In genomic region chr10:95558593-95559320, GRCh38 we compare ENCODE assay signal across 13 cellular contexts. TPM values are rescaled to one million over a fixed set of nuclear protein-coding genes. Genes with fewer than 3 reads are reported as not detected.
DNase-seq lines count a peak whose midpoint lies in the region; ATAC-seq and TF ChIP-seq lines count a peak whose summit lies in the region.
"Had no signal": no experiment of that assay in that cellular context is flagged by ENCODE, and none has a peak within 500 bp of the region (broad histone marks: within the 10 kb centered on the region; RNA-seq: fewer than 3 reads in every experiment).

No MANE protein-coding gene starts in this region.

- peaks cover 9% of the 10 kb centered on the region for H3K4me1 Mint-ChIP-seq in activated naive CD4-positive, alpha-beta T cell treated with anti-CD3 and anti-CD28 coated beads for 36 hours (ENCODE audit: low read depth)
- H3K4me1 Mint-ChIP-seq in naive thymus-derived CD8-positive, alpha-beta T cell, result peaks cover 11 to 18% (median 13%) of the 10 kb centered on the region in 4 donors
- H3K4me1 Mint-ChIP-seq in type B pancreatic cell (ENCODE audit: unreplicated experiment), result peaks cover 31% of the 10 kb centered on the region

- no peak for DNase-seq in activated naive CD4-positive, alpha-beta T cell treated with anti-CD3 and anti-CD28 coated beads for 36 hours
- DNase-seq in activated naive CD4-positive, alpha-beta T cell treated with anti-CD3 and anti-CD28 coated beads, Interleukin-2, amount 50 U/mL, for 72 hours (ENCODE audit: low spot score in 2 of 2), result no peak
- DNase-seq in epithelial cell of proximal tubule (ENCODE audit: low read depth) (no peak), type B pancreatic cell (ENCODE audit: extremely low spot score, unreplicated experiment) (no peak), GM19240 (ENCODE audit: insufficient read length, low spot score) (no peak), NCI-H1092 (lab: John Stamatoyannopoulos, UW) (no peak), Peyer's patch (no peak)
- no peak for DNase-seq in naive thymus-derived CD8-positive, alpha-beta T cell
- DNase-seq: activated CD4-positive, alpha-beta T cell treated with anti-CD3 and anti-CD28 coated beads for 1 hour; central memory CD4-positive, alpha-beta T cell; islet precursor cell; NCI-H526 treated with DMSO at 0.1 percent for 48 hours had no signal

- H3K4me3 Mint-ChIP-seq in activated naive CD4-positive, alpha-beta T cell treated with anti-CD3 and anti-CD28 coated beads for 36 hours, result no peak overlapping the region
- H3K4me3 Mint-ChIP-seq in naive thymus-derived CD8-positive, alpha-beta T cell, result peak overlapping the region in 6 of 10 donors; percentile 15 to 100 (median 46)
- H3K4me3 Mint-ChIP-seq in type B pancreatic cell, result peak overlapping the region; percentile 99

- H3K27ac ChIP-seq in Peyer's patch, result peak overlapping the region in 2 of 4 donors; percentile 86 to 94
- H3K27ac ChIP-seq: parathyroid adenoma had no signal

- no peak for TF ChIP-seq POLR2A in Peyer's patch (IDR thresholded peaks at IDR 0.05)

- intact Hi-C loops in activated naive CD4-positive, alpha-beta T cell treated with anti-CD3 and anti-CD28 coated beads for 36 hours (cut with micrococcal nuclease), result no loop called here

- peaks cover 0 to 18% (median 7%) of the 10 kb centered on the region in 4 donors for H3K4me1 ChIP-seq in Peyer's patch

- peaks cover 14% of the 10 kb centered on the region for H3K27me3 Mint-ChIP-seq in activated naive CD4-positive, alpha-beta T cell treated with anti-CD3 and anti-CD28 coated beads for 36 hours (ENCODE audit: low read depth)
- H3K27me3 Mint-ChIP-seq in naive thymus-derived CD8-positive, alpha-beta T cell, result peaks cover 0 to 9% (median 1%) of the 10 kb centered on the region in 5 donors
- H3K27me3 Mint-ChIP-seq in type B pancreatic cell, result peaks cover 13% of the 10 kb centered on the region

- H3K36me3 ChIP-seq in Peyer's patch, result no peaks in the 10 kb centered on the region

- H3K27ac Mint-ChIP-seq in activated naive CD4-positive, alpha-beta T cell treated with anti-CD3 and anti-CD28 coated beads for 36 hours, result peak overlapping the region; percentile 36
- no peak overlapping the region for H3K27ac Mint-ChIP-seq in activated naive CD4-positive, alpha-beta T cell treated with anti-CD3 and anti-CD28 coated beads, Interleukin-2, amount 50 U/mL, for 72 hours
- H3K27ac Mint-ChIP-seq in naive thymus-derived CD8-positive, alpha-beta T cell, result peak overlapping the region in 1 of 10 donors; percentile 13
- H3K27ac Mint-ChIP-seq in type B pancreatic cell, result peak overlapping the region; percentile 23

- H3K36me3 Mint-ChIP-seq in activated naive CD4-positive, alpha-beta T cell treated with anti-CD3 and anti-CD28 coated beads for 36 hours (ENCODE audit: low read depth), result no peaks in the 10 kb centered on the region
- no peaks in the 10 kb centered on the region for H3K36me3 Mint-ChIP-seq in activated naive CD4-positive, alpha-beta T cell treated with anti-CD3 and anti-CD28 coated beads, Interleukin-2, amount 50 U/mL, for 72 hours
- H3K36me3 Mint-ChIP-seq in naive thymus-derived CD8-positive, alpha-beta T cell, result no peaks in the 10 kb centered on the region
- H3K36me3 Mint-ChIP-seq in type B pancreatic cell, result no peaks in the 10 kb centered on the region

- CTCF ChIA-PET in activated naive CD4-positive, alpha-beta T cell treated with anti-CD3 and anti-CD28 coated beads for 36 hours (lab: Charles Lee), result interaction anchor here (0.6 to 1.6 kb wide), 3 partner anchors 17 to 781 kb away, joined by 3 to 6 read pairs (median 3); no protein-coding TSS in a partner anchor

- no peak for ATAC-seq in activated naive CD4-positive, alpha-beta T cell treated with anti-CD3 and anti-CD28 coated beads, Interleukin-2, amount 50 U/mL, for 72 hours
- ATAC-seq in naive thymus-derived CD8-positive, alpha-beta T cell, result no peak

- no peaks in the 10 kb centered on the region for H3K27me3 ChIP-seq in Peyer's patch

- POLR2A ChIA-PET in naive thymus-derived CD8-positive, alpha-beta T cell (lab: Charles Lee), result interaction anchor here (0.6 kb wide), 1 partner anchor 1528 kb away, joined by 3 read pairs; no protein-coding TSS in a partner anchor

- TF ChIP-seq CTCF in epithelial cell of proximal tubule (conservative IDR thresholded peaks at IDR 0.05; ENCODE audit: low read depth, low read length), result peak; percentile 15
- TF ChIP-seq CTCF in type B pancreatic cell (conservative IDR thresholded peaks at IDR 0.05), result no peak
- no peak for TF ChIP-seq CTCF in Peyer's patch (IDR thresholded peaks at IDR 0.05)

- H3K9me3 Mint-ChIP-seq in activated naive CD4-positive, alpha-beta T cell treated with anti-CD3 and anti-CD28 coated beads for 36 hours, result no peaks in the 10 kb centered on the region
- H3K9me3 Mint-ChIP-seq in activated naive CD4-positive, alpha-beta T cell treated with anti-CD3 and anti-CD28 coated beads, Interleukin-2, amount 50 U/mL, for 72 hours, result no peaks in the 10 kb centered on the region
- no peaks in the 10 kb centered on the region for H3K9me3 Mint-ChIP-seq in naive thymus-derived CD8-positive, alpha-beta T cell
- no peaks in the 10 kb centered on the region for H3K9me3 Mint-ChIP-seq in type B pancreatic cell

- H3K4me3 ChIP-seq in epithelial cell of proximal tubule (ENCODE audit: low read depth, low read length) (no peak overlapping the region), Peyer's patch (peak overlapping the region in 1 of 4 donors; percentile 72)

- H3K9me3 ChIP-seq in Peyer's patch, result no peaks in the 10 kb centered on the region

RNA-seq across cellular contexts. Expression of gene SORBS1, which starts 2.4 kb away (rescaled TPM):
- total RNA-seq in activated naive CD4-positive, alpha-beta T cell treated with anti-CD3 and anti-CD28 coated beads for 36 hours, result under 1 TPM; 0.77 to 0.93 TPM
- 1 to 10 TPM; 1.2 to 2.8 TPM for total RNA-seq in activated naive CD4-positive, alpha-beta T cell treated with anti-CD3 and anti-CD28 coated beads, Interleukin-2, amount 50 U/mL, for 72 hours
- total RNA-seq in epithelial cell of proximal tubule (7.0 and 8.5 TPM in 2 replicates), type B pancreatic cell (ENCODE audit: low replicate concordance) (28.2 and 31.4 TPM in 2 replicates), Peyer's patch (10 to 100 TPM; 34.3 to 57.1 (median 48.7) TPM)
- total RNA-seq in naive thymus-derived CD8-positive, alpha-beta T cell, result 1 to 10 TPM in 1 of 2 experiments, under 1 TPM in 1; 0.94 to 1.7 TPM
- under 1 TPM; 0.25 to 0.49 (median 0.29) TPM for polyA plus RNA-seq in naive thymus-derived CD8-positive, alpha-beta T cell

Comparison
In these comparisons a context has a peak if more than half of its experiments do, and no peak if none do; other contexts are left out.
1. H3K27ac Mint-ChIP-seq: peak in activated naive CD4-positive, alpha-beta T cell treated with anti-CD3 and anti-CD28 coated beads for 36 hours (single experiment) and type B pancreatic cell (single experiment); none in activated naive CD4-positive, alpha-beta T cell treated with anti-CD3 and anti-CD28 coated beads, Interleukin-2, amount 50 U/mL, for 72 hours (0 of 2).